In genomic region chr7:50404392-50404791, GRCh38 we compare ENCODE assay signal across 18 cellular contexts. TPM values are rescaled to one million over a fixed set of nuclear protein-coding genes. Genes with fewer than 3 reads are reported as not detected.
A peak's percentile ranks its signal among the peaks of the same experiment; 100 is the strongest.
DNase-seq lines count a peak whose midpoint lies in the region; ATAC-seq, FAIRE-seq and TF ChIP-seq lines count a peak whose summit lies in the region.
"Had no signal": no experiment of that assay in that cellular context is flagged by ENCODE, and none has a peak within 500 bp of the region (broad histone marks: within the 10 kb centered on the region; RNA-seq: fewer than 3 reads in every experiment).

No MANE protein-coding gene starts in this region.

- peaks cover 43% of the 10 kb centered on the region for H3K36me3 ChIP-seq in CD4-positive, alpha-beta memory T cell (ENCODE audit: insufficient read depth, low read length)
- H3K36me3 ChIP-seq: gastroesophageal sphincter, SJSA1 had no signal

- no peak for DNase-seq in CD4-positive, alpha-beta memory T cell
- DNase-seq in GM19239 (ENCODE audit: insufficient read length, low spot score) (no peak), T-helper 17 cell (no peak), memory B cell (ENCODE audit: low spot score in 2 of 2) (no peak), UCSD-AML1 (lab: John Stamatoyannopoulos, UW; ENCODE audit: unreplicated experiment) (no peak), HCEC 1CT (no peak), omental fat pad (ENCODE audit: low spot score) (no peak)
- DNase-seq: activated CD4-positive, alpha-beta T cell treated with anti-CD3 and anti-CD28 coated beads, Interleukin-2, amount 10 ng/mL, durations not matched to agents 7 days and 5 days; Calu3; dorsolateral prefrontal cortex; left colon; NCI-H1048; NCI-H510A; stimulated activated naive CD4-positive, alpha-beta T cell had no signal

- H3K27ac ChIP-seq in CD4-positive, alpha-beta memory T cell (ENCODE audit: low read depth, low read length) = no peak overlapping the region
- H3K27ac ChIP-seq: dorsolateral prefrontal cortex, gastroesophageal sphincter, HL-60, SJSA1 had no signal

- no peak for TF ChIP-seq CTCF in omental fat pad (IDR thresholded peaks at IDR 0.05)

- intact Hi-C loops in CD4-positive, alpha-beta memory T cell (cut with micrococcal nuclease) = no loop called here

- ATAC-seq in T-helper 17 cell = no peak
- ATAC-seq in memory B cell (ENCODE audit: low read depth) = peak; percentile 17
- ATAC-seq in GM18907 (IDR thresholded peaks at IDR 0.05; ENCODE audit: unreplicated experiment) = no peak
- ATAC-seq in omental fat pad (ENCODE audit: low FRiP score) = no peak
- ATAC-seq: gastroesophageal sphincter, left colon had no signal

- FAIRE-seq in GM19239 (lab: Jason Lieb, UNC) = peak; percentile 61

- H3K4me3 Mint-ChIP-seq in CD4-positive, alpha-beta memory T cell = no peak overlapping the region
- no peak overlapping the region for H3K4me3 Mint-ChIP-seq in T-helper 17 cell
- H3K4me3 Mint-ChIP-seq in memory B cell = no peak overlapping the region
- H3K4me3 Mint-ChIP-seq: activated CD4-positive, alpha-beta T cell treated with anti-CD3 and anti-CD28 coated beads, Interleukin-2, amount 10 ng/mL, durations not matched to agents 7 days and 5 days had no signal

- no peaks in the 10 kb centered on the region for H3K27me3 ChIP-seq in CD4-positive, alpha-beta memory T cell (ENCODE audit: insufficient read depth, low read length)

- H3K4me3 ChIP-seq in CD4-positive, alpha-beta memory T cell (ENCODE audit: low read length in 2 of 2) = no peak overlapping the region
- H3K4me3 ChIP-seq: dorsolateral prefrontal cortex, gastroesophageal sphincter, SJSA1 had no signal

- CTCF ChIA-PET in CD4-positive, alpha-beta memory T cell (lab: Charles Lee; ENCODE audit: partially characterized antibody) = interaction anchor here (1.4 to 6.0 kb wide), 2 partner anchors 13 to 199 kb away, joined by 4 to 38 read pairs; no protein-coding TSS in a partner anchor

- H3K36me3 Mint-ChIP-seq in CD4-positive, alpha-beta memory T cell = peaks cover 49 to 58% of the 10 kb centered on the region in 2 donors
- H3K36me3 Mint-ChIP-seq in T-helper 17 cell (ENCODE audit: low read depth) = peaks cover 5% of the 10 kb centered on the region
- H3K36me3 Mint-ChIP-seq in memory B cell = peaks cover 39% of the 10 kb centered on the region

- no peaks in the 10 kb centered on the region for H3K9me3 ChIP-seq in CD4-positive, alpha-beta memory T cell (ENCODE audit: control insufficient read depth in 1 of 2, low read length in 2 of 2)
- no peaks in the 10 kb centered on the region for H3K9me3 ChIP-seq in T-helper 17 cell (ENCODE audit: control insufficient read depth, low read length, poor library complexity, severe bottlenecking)
- H3K9me3 ChIP-seq: gastroesophageal sphincter, SJSA1 had no signal

- H3K9me3 Mint-ChIP-seq in CD4-positive, alpha-beta memory T cell = peaks cover 0 to 15% (median 0%) of the 10 kb centered on the region in 8 donors
- H3K9me3 Mint-ChIP-seq in memory B cell = no peaks in the 10 kb centered on the region
- H3K9me3 Mint-ChIP-seq: activated CD4-positive, alpha-beta T cell treated with anti-CD3 and anti-CD28 coated beads, Interleukin-2, amount 10 ng/mL, durations not matched to agents 7 days and 5 days had no signal

- POLR2A ChIA-PET in CD4-positive, alpha-beta memory T cell (lab: Charles Lee; ENCODE audit: partially characterized antibody) = interaction anchor here (1.0 to 1.8 kb wide), 4 partner anchors 32 to 92 kb away, joined by 3 to 4 read pairs (median 4); no protein-coding TSS in a partner anchor

- H3K27me3 Mint-ChIP-seq in CD4-positive, alpha-beta memory T cell = no peaks in the 10 kb centered on the region
- H3K27me3 Mint-ChIP-seq in T-helper 17 cell (no peaks in the 10 kb centered on the region), memory B cell (no peaks in the 10 kb centered on the region)
- H3K27me3 Mint-ChIP-seq: activated CD4-positive, alpha-beta T cell treated with anti-CD3 and anti-CD28 coated beads, Interleukin-2, amount 10 ng/mL, durations not matched to agents 7 days and 5 days had no signal

- peaks cover 37 to 88% (median 57%) of the 10 kb centered on the region in 4 donors for H3K4me1 Mint-ChIP-seq in CD4-positive, alpha-beta memory T cell
- peaks cover 60% of the 10 kb centered on the region for H3K4me1 Mint-ChIP-seq in T-helper 17 cell
- H3K4me1 Mint-ChIP-seq in memory B cell = peaks cover 64% of the 10 kb centered on the region

- peaks cover 37% of the 10 kb centered on the region for H3K4me1 ChIP-seq in CD4-positive, alpha-beta memory T cell (ENCODE audit: insufficient read depth, low read length)
- H3K4me1 ChIP-seq: SJSA1 had no signal

- peak overlapping the region in 6 of 7 donors; percentile 5 to 83 (median 44) for H3K27ac Mint-ChIP-seq in CD4-positive, alpha-beta memory T cell
- H3K27ac Mint-ChIP-seq in T-helper 17 cell = peak overlapping the region; percentile 88
- peak overlapping the region; percentile 95 for H3K27ac Mint-ChIP-seq in memory B cell
- H3K27ac Mint-ChIP-seq: activated CD4-positive, alpha-beta T cell treated with anti-CD3 and anti-CD28 coated beads, Interleukin-2, amount 10 ng/mL, durations not matched to agents 7 days and 5 days had no signal

RNA-seq across cellular contexts. Expression of gene FIGNL1, which starts 45.8 kb away (rescaled TPM):
- total RNA-seq in CD4-positive, alpha-beta memory T cell = 10 to 100 TPM; 16.2 to 17.1 TPM
- polyA plus RNA-seq in CD4-positive, alpha-beta memory T cell = 10 to 100 TPM in 1 of 2 donors, 1 to 10 TPM in 1; 4.8 to 12.1 TPM
- total RNA-seq in T-helper 17 cell = 1 to 10 TPM; 8.6 to 9.8 TPM
- total RNA-seq in omental fat pad = 10 to 100 TPM in 1 of 4 donors, 1 to 10 TPM in 3; 6.5 to 16.1 (median 7.5) TPM

Comparison
In these comparisons a context has a peak if more than half of its experiments do, and no peak if none do; other contexts are left out.
1. H3K27ac Mint-ChIP-seq: peak in every context shown above with its lines; median percentile 95 in memory B cell; 88 in T-helper 17 cell; 44 in CD4-positive, alpha-beta memory T cell.